1 cellular context compared by ENCODE assay signal in the genomic region with DNA sequence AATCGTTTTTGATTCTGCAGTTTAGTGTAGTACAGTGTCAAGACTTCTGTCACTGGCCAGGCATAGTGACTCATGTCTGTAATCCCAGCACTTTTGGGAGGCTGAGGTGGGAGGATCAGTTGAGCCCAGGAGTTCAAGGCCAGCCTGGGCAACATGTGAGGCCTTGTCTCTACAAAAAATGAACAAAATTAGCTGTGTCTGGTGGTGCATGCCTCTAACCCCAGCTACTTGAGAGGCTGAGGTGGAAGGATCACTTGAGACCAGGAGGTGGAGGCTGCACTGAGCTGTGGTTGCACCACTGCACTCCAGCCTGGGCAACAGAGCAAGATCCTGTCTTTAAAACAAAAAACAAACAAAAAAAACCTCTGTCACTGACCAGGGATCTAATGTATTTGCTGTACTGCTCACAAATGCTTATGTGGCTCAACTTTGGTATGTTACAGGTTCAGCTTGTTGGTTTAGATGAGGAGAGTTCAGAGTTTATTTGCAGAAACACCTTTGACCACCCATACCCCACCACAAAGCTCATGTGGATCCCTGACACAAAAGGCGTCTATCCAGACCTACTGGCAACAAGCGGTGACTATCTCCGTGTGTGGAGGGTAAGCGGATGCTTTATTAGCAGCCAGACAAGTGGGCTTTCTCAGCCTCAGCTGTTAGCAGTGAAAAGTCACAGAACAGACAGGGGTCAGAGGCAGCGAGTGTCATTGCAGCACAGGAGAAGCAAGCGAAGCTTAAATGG.
TF ChIP-seq lines count a peak whose summit lies in the region.

No MANE protein-coding gene starts in this region.

TF ChIP-seq in HepG2, 621 proteins besides CTCF, POLR2A, EP300 and RAD21 (continued from another document and continues in another):
- TF ChIP-seq, protein P1, sequence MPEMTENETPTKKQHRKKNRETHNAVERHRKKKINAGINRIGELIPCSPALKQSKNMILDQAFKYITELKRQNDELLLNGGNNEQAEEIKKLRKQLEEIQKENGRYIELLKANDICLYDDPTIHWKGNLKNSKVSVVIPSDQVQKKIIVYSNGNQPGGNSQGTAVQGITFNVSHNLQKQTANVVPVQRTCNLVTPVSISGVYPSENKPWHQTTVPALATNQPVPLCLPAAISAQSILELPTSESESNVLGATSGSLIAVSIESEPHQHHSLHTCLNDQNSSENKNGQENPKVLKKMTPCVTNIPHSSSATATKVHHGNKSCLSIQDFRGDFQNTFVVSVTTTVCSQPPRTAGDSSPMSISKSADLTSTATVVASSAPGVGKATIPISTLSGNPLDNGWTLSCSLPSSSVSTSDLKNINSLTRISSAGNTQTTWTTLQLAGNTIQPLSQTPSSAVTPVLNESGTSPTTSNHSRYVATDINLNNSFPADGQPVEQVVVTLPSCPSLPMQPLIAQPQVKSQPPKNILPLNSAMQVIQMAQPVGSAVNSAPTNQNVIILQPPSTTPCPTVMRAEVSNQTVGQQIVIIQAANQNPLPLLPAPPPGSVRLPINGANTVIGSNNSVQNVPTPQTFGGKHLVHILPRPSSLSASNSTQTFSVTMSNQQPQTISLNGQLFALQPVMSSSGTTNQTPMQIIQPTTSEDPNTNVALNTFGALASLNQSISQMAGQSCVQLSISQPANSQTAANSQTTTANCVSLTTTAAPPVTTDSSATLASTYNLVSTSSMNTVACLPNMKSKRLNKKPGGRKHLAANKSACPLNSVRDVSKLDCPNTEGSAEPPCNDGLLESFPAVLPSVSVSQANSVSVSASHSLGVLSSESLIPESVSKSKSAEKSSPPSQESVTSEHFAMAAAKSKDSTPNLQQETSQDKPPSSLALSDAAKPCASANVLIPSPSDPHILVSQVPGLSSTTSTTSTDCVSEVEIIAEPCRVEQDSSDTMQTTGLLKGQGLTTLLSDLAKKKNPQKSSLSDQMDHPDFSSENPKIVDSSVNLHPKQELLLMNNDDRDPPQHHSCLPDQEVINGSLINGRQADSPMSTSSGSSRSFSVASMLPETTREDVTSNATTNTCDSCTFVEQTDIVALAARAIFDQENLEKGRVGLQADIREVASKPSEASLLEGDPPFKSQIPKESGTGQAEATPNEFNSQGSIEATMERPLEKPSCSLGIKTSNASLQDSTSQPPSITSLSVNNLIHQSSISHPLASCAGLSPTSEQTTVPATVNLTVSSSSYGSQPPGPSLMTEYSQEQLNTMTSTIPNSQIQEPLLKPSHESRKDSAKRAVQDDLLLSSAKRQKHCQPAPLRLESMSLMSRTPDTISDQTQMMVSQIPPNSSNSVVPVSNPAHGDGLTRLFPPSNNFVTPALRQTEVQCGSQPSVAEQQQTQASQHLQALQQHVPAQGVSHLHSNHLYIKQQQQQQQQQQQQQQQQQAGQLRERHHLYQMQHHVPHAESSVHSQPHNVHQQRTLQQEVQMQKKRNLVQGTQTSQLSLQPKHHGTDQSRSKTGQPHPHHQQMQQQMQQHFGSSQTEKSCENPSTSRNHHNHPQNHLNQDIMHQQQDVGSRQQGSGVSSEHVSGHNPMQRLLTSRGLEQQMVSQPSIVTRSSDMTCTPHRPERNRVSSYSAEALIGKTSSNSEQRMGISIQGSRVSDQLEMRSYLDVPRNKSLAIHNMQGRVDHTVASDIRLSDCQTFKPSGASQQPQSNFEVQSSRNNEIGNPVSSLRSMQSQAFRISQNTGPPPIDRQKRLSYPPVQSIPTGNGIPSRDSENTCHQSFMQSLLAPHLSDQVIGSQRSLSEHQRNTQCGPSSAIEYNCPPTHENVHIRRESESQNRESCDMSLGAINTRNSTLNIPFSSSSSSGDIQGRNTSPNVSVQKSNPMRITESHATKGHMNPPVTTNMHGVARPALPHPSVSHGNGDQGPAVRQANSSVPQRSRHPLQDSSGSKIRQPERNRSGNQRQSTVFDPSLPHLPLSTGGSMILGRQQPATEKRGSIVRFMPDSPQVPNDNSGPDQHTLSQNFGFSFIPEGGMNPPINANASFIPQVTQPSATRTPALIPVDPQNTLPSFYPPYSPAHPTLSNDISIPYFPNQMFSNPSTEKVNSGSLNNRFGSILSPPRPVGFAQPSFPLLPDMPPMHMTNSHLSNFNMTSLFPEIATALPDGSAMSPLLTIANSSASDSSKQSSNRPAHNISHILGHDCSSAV (CRISPR knock-in tag; IDR thresholded peaks at IDR 0.05; ENCODE audit: borderline replicate concordance): no peak
- TF ChIP-seq ZNF614 (CRISPR knock-in tag; IDR thresholded peaks at IDR 0.05; ENCODE audit: borderline replicate concordance): peak; percentile 97
- TF ChIP-seq ZNF274 (CRISPR knock-in tag; IDR thresholded peaks at IDR 0.05): peak; percentile 92
- TF ChIP-seq, protein P2, sequence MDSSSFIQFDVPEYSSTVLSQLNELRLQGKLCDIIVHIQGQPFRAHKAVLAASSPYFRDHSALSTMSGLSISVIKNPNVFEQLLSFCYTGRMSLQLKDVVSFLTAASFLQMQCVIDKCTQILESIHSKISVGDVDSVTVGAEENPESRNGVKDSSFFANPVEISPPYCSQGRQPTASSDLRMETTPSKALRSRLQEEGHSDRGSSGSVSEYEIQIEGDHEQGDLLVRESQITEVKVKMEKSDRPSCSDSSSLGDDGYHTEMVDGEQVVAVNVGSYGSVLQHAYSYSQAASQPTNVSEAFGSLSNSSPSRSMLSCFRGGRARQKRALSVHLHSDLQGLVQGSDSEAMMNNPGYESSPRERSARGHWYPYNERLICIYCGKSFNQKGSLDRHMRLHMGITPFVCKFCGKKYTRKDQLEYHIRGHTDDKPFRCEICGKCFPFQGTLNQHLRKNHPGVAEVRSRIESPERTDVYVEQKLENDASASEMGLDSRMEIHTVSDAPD (CRISPR knock-in tag; IDR thresholded peaks at IDR 0.05): peak; percentile 93; the same call in 1 of the 2 replicates
- peak; percentile 89 for TF ChIP-seq FOXA1 (IDR thresholded peaks at IDR 0.05)
- TF ChIP-seq FOXA1 (CRISPR knock-in tag; IDR thresholded peaks at IDR 0.05): peak; percentile 92
- TF ChIP-seq, protein P3, sequence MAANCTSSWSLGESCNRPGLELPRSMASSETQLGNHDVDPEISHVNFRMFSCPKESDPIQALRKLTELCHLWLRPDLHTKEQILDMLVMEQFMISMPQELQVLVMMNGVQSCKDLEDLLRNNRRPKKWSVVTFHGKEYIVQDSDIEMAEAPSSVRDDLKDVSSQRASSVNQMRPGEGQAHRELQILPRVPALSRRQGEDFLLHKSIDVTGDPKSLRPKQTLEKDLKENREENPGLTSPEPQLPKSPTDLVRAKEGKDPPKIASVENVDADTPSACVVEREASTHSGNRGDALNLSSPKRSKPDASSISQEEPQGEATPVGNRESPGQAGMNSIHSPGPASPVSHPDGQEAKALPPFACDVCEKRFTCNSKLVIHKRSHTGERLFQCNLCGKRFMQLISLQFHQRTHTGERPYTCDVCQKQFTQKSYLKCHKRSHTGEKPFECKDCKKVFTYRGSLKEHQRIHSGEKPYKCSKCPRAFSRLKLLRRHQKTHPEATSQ (CRISPR knock-in tag; IDR thresholded peaks at IDR 0.05; ENCODE audit: borderline replicate concordance): no peak; the same call in 1 of the 2 replicates
- TF ChIP-seq PCBP2 (optimal IDR thresholded peaks at IDR 0.05; ENCODE audit: low read depth, low read length, poor library complexity, severe bottlenecking): no peak
- peak; percentile 57; the same call in 1 of the 3 replicates for TF ChIP-seq MXI1 (IDR thresholded peaks at IDR 0.05; ENCODE audit: borderline replicate concordance, low read depth, low read length)
- TF ChIP-seq ATRX (CRISPR knock-in tag; IDR thresholded peaks at IDR 0.05; ENCODE audit: borderline replicate concordance): no peak
- no peak for TF ChIP-seq MAF1 (CRISPR knock-in tag; IDR thresholded peaks at IDR 0.05; ENCODE audit: borderline replicate concordance)
- peak; percentile 72 for TF ChIP-seq GATAD1 (CRISPR knock-in tag; IDR thresholded peaks at IDR 0.05)
- TF ChIP-seq ZBTB20 (CRISPR knock-in tag; IDR thresholded peaks at IDR 0.05; ENCODE audit: borderline replicate concordance, low read depth): no peak
- TF ChIP-seq, protein P4, sequence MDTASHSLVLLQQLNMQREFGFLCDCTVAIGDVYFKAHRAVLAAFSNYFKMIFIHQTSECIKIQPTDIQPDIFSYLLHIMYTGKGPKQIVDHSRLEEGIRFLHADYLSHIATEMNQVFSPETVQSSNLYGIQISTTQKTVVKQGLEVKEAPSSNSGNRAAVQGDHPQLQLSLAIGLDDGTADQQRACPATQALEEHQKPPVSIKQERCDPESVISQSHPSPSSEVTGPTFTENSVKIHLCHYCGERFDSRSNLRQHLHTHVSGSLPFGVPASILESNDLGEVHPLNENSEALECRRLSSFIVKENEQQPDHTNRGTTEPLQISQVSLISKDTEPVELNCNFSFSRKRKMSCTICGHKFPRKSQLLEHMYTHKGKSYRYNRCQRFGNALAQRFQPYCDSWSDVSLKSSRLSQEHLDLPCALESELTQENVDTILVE (CRISPR knock-in tag; IDR thresholded peaks at IDR 0.05): no peak
- TF ChIP-seq, protein P5, sequence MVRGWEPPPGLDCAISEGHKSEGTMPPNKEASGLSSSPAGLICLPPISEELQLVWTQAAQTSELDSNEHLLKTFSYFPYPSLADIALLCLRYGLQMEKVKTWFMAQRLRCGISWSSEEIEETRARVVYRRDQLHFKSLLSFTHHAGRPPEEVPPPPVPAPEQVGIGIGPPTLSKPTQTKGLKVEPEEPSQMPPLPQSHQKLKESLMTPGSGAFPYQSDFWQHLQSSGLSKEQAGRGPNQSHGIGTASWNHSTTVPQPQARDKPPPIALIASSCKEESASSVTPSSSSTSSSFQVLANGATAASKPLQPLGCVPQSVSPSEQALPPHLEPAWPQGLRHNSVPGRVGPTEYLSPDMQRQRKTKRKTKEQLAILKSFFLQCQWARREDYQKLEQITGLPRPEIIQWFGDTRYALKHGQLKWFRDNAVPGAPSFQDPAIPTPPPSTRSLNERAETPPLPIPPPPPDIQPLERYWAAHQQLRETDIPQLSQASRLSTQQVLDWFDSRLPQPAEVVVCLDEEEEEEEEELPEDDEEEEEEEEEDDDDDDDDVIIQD (CRISPR knock-in tag; IDR thresholded peaks at IDR 0.05; ENCODE audit: low read depth): peak; percentile 78
- TF ChIP-seq, protein P6, sequence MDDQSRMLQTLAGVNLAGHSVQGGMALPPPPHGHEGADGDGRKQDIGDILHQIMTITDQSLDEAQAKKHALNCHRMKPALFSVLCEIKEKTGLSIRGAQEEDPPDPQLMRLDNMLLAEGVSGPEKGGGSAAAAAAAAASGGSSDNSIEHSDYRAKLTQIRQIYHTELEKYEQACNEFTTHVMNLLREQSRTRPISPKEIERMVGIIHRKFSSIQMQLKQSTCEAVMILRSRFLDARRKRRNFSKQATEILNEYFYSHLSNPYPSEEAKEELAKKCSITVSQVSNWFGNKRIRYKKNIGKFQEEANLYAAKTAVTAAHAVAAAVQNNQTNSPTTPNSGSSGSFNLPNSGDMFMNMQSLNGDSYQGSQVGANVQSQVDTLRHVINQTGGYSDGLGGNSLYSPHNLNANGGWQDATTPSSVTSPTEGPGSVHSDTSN (CRISPR knock-in tag; IDR thresholded peaks at IDR 0.05; ENCODE audit: borderline replicate concordance): no peak
- TF ChIP-seq, protein P7, sequence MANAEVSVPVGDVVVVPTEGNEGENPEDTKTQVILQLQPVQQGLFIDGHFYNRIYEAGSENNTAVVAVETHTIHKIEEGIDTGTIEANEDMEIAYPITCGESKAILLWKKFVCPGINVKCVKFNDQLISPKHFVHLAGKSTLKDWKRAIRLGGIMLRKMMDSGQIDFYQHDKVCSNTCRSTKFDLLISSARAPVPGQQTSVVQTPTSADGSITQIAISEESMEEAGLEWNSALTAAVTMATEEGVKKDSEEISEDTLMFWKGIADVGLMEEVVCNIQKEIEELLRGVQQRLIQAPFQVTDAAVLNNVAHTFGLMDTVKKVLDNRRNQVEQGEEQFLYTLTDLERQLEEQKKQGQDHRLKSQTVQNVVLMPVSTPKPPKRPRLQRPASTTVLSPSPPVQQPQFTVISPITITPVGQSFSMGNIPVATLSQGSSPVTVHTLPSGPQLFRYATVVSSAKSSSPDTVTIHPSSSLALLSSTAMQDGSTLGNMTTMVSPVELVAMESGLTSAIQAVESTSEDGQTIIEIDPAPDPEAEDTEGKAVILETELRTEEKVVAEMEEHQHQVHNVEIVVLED (CRISPR knock-in tag; IDR thresholded peaks at IDR 0.05; ENCODE audit: borderline replicate concordance): peak; percentile 72
- TF ChIP-seq ZNF782 (CRISPR knock-in tag; IDR thresholded peaks at IDR 0.05; ENCODE audit: borderline replicate concordance): peak; percentile 78; the same call in 1 of the 2 replicates
- TF ChIP-seq XRCC5 (optimal IDR thresholded peaks at IDR 0.05; ENCODE audit: low read length): peak; percentile 55
- no peak for TF ChIP-seq ZFP36 (IDR thresholded peaks at IDR 0.05; ENCODE audit: borderline replicate concordance, low read depth, low read length, partially characterized antibody)
- TF ChIP-seq PLRG1 (conservative IDR thresholded peaks at IDR 0.05): no peak
- TF ChIP-seq ZNF547 (CRISPR knock-in tag; IDR thresholded peaks at IDR 0.05): peak; percentile 86
- TF ChIP-seq IRX3 (CRISPR knock-in tag; IDR thresholded peaks at IDR 0.05; ENCODE audit: borderline replicate concordance, low read depth): no peak
- TF ChIP-seq SAP130 (CRISPR knock-in tag; IDR thresholded peaks at IDR 0.05; ENCODE audit: low read depth): peak; percentile 89
- peak; percentile 80 for TF ChIP-seq CREM (IDR thresholded peaks at IDR 0.05)
- TF ChIP-seq CREM (CRISPR knock-in tag; IDR thresholded peaks at IDR 0.05): no peak
- TF ChIP-seq GPN1 (CRISPR knock-in tag; IDR thresholded peaks at IDR 0.05; ENCODE audit: borderline replicate concordance): no peak
- peak; percentile 93 for TF ChIP-seq ZNF124 (CRISPR knock-in tag; IDR thresholded peaks at IDR 0.05)
- no peak for TF ChIP-seq TSC22D2 (CRISPR knock-in tag; IDR thresholded peaks at IDR 0.05; ENCODE audit: borderline replicate concordance)
- no peak for TF ChIP-seq SNRNP70 (IDR thresholded peaks at IDR 0.05; ENCODE audit: low read depth, low read length)
- TF ChIP-seq, protein P8, sequence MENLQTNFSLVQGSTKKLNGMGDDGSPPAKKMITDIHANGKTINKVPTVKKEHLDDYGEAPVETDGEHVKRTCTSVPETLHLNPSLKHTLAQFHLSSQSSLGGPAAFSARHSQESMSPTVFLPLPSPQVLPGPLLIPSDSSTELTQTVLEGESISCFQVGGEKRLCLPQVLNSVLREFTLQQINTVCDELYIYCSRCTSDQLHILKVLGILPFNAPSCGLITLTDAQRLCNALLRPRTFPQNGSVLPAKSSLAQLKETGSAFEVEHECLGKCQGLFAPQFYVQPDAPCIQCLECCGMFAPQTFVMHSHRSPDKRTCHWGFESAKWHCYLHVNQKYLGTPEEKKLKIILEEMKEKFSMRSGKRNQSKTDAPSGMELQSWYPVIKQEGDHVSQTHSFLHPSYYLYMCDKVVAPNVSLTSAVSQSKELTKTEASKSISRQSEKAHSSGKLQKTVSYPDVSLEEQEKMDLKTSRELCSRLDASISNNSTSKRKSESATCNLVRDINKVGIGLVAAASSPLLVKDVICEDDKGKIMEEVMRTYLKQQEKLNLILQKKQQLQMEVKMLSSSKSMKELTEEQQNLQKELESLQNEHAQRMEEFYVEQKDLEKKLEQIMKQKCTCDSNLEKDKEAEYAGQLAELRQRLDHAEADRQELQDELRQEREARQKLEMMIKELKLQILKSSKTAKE (CRISPR knock-in tag; IDR thresholded peaks at IDR 0.05; ENCODE audit: borderline replicate concordance): 0 out of 2 replicates have a peak, but pooled peaks have one; percentile 45
- TF ChIP-seq MEIS1 (CRISPR knock-in tag; IDR thresholded peaks at IDR 0.05; ENCODE audit: borderline replicate concordance): peak; percentile 92; the same call in 1 of the 2 replicates
- no peak; the same call in 1 of the 2 replicates for TF ChIP-seq ZFP82 (CRISPR knock-in tag; IDR thresholded peaks at IDR 0.05; ENCODE audit: borderline replicate concordance)
- TF ChIP-seq ZNF3 (CRISPR knock-in tag; IDR thresholded peaks at IDR 0.05): peak; percentile 95
- TF ChIP-seq ZNF160 (CRISPR knock-in tag; IDR thresholded peaks at IDR 0.05): peak; percentile 14; the same call in 1 of the 2 replicates
